10 cellular contexts compared by ENCODE assay signal in the genomic region with DNA sequence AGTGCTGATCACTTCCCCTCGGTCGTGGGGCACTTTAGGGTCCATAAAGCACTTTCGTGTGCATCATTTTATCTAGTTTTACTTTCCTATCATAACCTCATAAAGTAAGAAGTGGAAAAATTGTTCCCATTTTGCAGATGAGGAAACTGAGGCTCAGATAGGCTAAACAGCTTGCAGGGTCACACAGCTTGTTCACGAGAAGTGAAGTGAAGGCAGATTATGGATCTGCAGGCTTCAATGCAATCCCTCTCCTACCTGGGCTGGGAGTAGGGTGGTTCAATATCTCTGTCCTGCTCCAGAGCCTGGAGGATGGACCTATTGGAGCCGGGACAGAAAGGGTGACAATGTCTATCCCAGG. TPM values are rescaled to one million over a fixed set of nuclear protein-coding genes. Genes with fewer than 3 reads are reported as not detected.
"Had no signal": no experiment of that assay in that cellular context is flagged by ENCODE, and none has a peak within 500 bp of the region (broad histone marks: within the 10 kb centered on the region; RNA-seq: fewer than 3 reads in every experiment).

No MANE protein-coding gene starts in this region.

- H3K4me3 Mint-ChIP-seq: H9, HFFc6 had no signal

- H3K27ac Mint-ChIP-seq: H9, HFFc6 had no signal

- H3K9me3 Mint-ChIP-seq: H9, HFFc6 had no signal

- H2AFZ ChIP-seq: GM23248 had no signal

- DNase-seq: GM23248, GOT3, H9, HCEC 1CT, HFFc6, IMR-90, KBM-7 had no signal

- H3K4me2 ChIP-seq: KMS-11 had no signal

- H3K9ac ChIP-seq: GM23248, KMS-11 had no signal

- H3K4me3 ChIP-seq: GM23248 had no signal

- H3K27ac ChIP-seq: GM23248, HL-60, KMS-11 had no signal

- FAIRE-seq: H54 had no signal

RNA-seq across cellular contexts. Expression of a gene that starts 10.8 kb away (rescaled TPM):
- total RNA-seq: GM23248, IMR-90 had no signal
- polyA plus RNA-seq: GM23248 had no signal
